Comparison of ENCODE assay signal across 16 cellular contexts in the genomic region with DNA sequence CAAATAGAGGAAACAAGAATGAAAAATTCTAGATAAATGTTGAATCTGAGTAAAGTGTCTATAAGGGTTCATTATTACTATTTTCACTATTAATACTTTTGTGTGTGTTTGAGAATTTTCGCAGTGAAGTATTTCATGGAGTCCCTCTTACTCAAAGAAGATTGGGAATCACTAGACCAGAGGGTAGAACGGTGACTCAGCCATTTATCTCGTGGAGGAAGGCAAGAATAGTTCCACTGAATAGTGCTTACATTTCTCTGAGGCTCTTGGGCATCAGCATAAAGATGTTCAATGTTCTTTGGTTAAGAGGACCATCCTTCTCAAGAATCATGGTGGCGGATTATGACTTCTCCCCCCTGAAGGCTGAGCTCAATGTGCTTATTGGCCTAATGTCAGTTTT.
DNase-seq lines count a peak whose midpoint lies in the region; ATAC-seq and TF ChIP-seq lines count a peak whose summit lies in the region.
"Had no signal": no experiment of that assay in that cellular context is flagged by ENCODE, and none has a peak within 500 bp of the region (broad histone marks: within the 10 kb centered on the region; RNA-seq: fewer than 3 reads in every experiment).

No MANE protein-coding gene starts in this region.

- no peaks in the 10 kb centered on the region for H3K27me3 Mint-ChIP-seq in T-helper 17 cell
- H3K27me3 Mint-ChIP-seq: CD4-positive, alpha-beta memory T cell had no signal

- no peak for ATAC-seq in T-helper 17 cell
- no peak for ATAC-seq in GM19455 (IDR thresholded peaks at IDR 0.05; ENCODE audit: unreplicated experiment)
- ATAC-seq: A549, GM23338 had no signal

- H3K36me3 Mint-ChIP-seq in T-helper 17 cell (ENCODE audit: low read depth): peaks cover 2% of the 10 kb centered on the region
- H3K36me3 Mint-ChIP-seq: CD4-positive, alpha-beta memory T cell had no signal

- DNase-seq in DMS53 (lab: John Stamatoyannopoulos, UW) (peak; percentile 7), DMS53 treated with DMSO at 0.1 percent for 48 hours (lab: John Stamatoyannopoulos, UW; ENCODE audit: unreplicated experiment) (no peak), T-helper 17 cell (no peak), esophagus muscularis mucosa (ENCODE audit: extremely low spot score) (peak; percentile 79), NCI-H2171 treated with DMSO at 0.1 percent for 48 hours (lab: John Stamatoyannopoulos, UW) (no peak), anterior cingulate cortex (lab: John Stamatoyannopoulos, UW) (no peak)
- DNase-seq: AML-193; CD4-positive, alpha-beta memory T cell; GDM1; HCEC 1CT; KBM-7 had no signal

- no peak overlapping the region for H3K4me3 Mint-ChIP-seq in T-helper 17 cell
- H3K4me3 Mint-ChIP-seq: GM23338 had no signal

- H3K4me1 Mint-ChIP-seq in T-helper 17 cell: peaks cover 32% of the 10 kb centered on the region

- intact Hi-C loops in esophagus muscularis mucosa (cut with DNase I): no loop called here

- WGBS in esophagus muscularis mucosa: 87% methylated on average over 4 of the region's 4 CpGs

- H3K9me3 ChIP-seq in T-helper 17 cell (ENCODE audit: control insufficient read depth, low read length, poor library complexity, severe bottlenecking): no peaks in the 10 kb centered on the region
- no peaks in the 10 kb centered on the region for H3K9me3 ChIP-seq in esophagus muscularis mucosa
- H3K9me3 ChIP-seq: A549 had no signal

- TF ChIP-seq POLR2A in esophagus muscularis mucosa (IDR thresholded peaks at IDR 0.05; ENCODE audit: low read depth): no peak

- no peak for TF ChIP-seq EP300 in esophagus muscularis mucosa (IDR thresholded peaks at IDR 0.05)

- no peak overlapping the region for H3K27ac ChIP-seq in esophagus muscularis mucosa (replicated peaks in 1 of 4)
- H3K27ac ChIP-seq: 22Rv1, A549, C4-2B had no signal

- TF ChIP-seq CTCF in esophagus muscularis mucosa (IDR thresholded peaks at IDR 0.05): no peak

- H3K36me3 ChIP-seq in esophagus muscularis mucosa: no peaks in the 10 kb centered on the region

- no peaks in the 10 kb centered on the region for H3K4me1 ChIP-seq in esophagus muscularis mucosa
- H3K4me1 ChIP-seq: A549 had no signal

- H3K4me3 ChIP-seq in esophagus muscularis mucosa: no peak overlapping the region
- H3K4me3 ChIP-seq: A549, GM23338 had no signal

- H3K27ac Mint-ChIP-seq in T-helper 17 cell: peak overlapping the region; percentile 96
- H3K27ac Mint-ChIP-seq: GM23338 had no signal

- peaks cover 0 to 23% (median 0%) of the 10 kb centered on the region in 4 donors for H3K27me3 ChIP-seq in esophagus muscularis mucosa

Comparison
In these comparisons a context has a peak if more than half of its experiments do, and no peak if none do; other contexts are left out.
1. DNase-seq: peak in DMS53 (single experiment) and esophagus muscularis mucosa (single experiment); none in DMS53 treated with DMSO at 0.1 percent for 48 hours (single experiment), T-helper 17 cell (0 of 3), NCI-H2171 treated with DMSO at 0.1 percent for 48 hours (single experiment) and anterior cingulate cortex (0 of 58).